In the genomic region with DNA sequence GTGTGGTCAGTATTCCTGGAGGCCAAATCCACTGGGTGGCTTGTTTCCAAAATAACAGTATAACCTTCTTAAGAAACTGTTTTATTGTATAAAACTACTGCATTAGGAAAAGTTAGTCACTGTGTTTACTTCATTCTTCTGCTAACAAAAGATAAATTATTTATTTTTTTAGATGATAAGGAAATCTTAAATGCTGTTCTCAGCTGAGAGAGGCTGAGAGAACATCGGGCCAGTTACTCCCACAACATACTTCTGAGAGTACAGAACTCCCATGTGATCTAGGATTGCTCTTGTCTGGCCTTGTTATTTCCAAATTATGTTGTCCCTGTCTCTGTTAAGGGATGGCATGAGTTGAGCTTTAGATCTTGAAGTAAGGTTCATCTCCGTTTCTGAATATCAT, we compare ENCODE assay signal across 13 cellular contexts.
A peak's percentile ranks its signal among the peaks of the same experiment; 100 is the strongest.
DNase-seq lines count a peak whose midpoint lies in the region; ATAC-seq and TF ChIP-seq lines count a peak whose summit lies in the region.
"Had no signal": no experiment of that assay in that cellular context is flagged by ENCODE, and none has a peak within 500 bp of the region (broad histone marks: within the 10 kb centered on the region; RNA-seq: fewer than 3 reads in every experiment).

No MANE protein-coding gene starts in this region.

- in situ Hi-C loops in brain microvascular endothelial cell (cut with HindIII; ENCODE audit: low pct_ligation_motif_present, low sequenced_read_pairs) = no loop called here

- DNase-seq in M059J (ENCODE audit: low read depth) (peak; percentile 40), brain microvascular endothelial cell (peak; percentile 23), fibroblast of the aortic adventitia (ENCODE audit: low read depth) (peak; percentile 64), AG08396 (ENCODE audit: low spot score) (no peak), midbrain (lab: John Stamatoyannopoulos, UW) (no peak)
- DNase-seq: COR-L47, Kasumi-1, NCI-H1417 treated with DMSO at 0.1 percent for 48 hours, NCI-H2029, NCI-H510A treated with DMSO at 0.1 percent for 48 hours had no signal

- TF ChIP-seq CTCF in brain microvascular endothelial cell (IDR thresholded peaks at IDR 0.05; ENCODE audit: low read depth, low read length, missing control alignments) = no peak
- no peak for TF ChIP-seq CTCF in fibroblast of the aortic adventitia (IDR thresholded peaks at IDR 0.05; ENCODE audit: insufficient read depth, low read length)

- H3K27me3 ChIP-seq in brain microvascular endothelial cell (replicated peaks) = no peaks in the 10 kb centered on the region

- ATAC-seq in GM19467 (IDR thresholded peaks at IDR 0.05; ENCODE audit: unreplicated experiment) = no peak

- no peak overlapping the region for H3K4me3 ChIP-seq in brain microvascular endothelial cell (ENCODE audit: low read depth, low read length)
- H3K4me3 ChIP-seq in fibroblast of the aortic adventitia (ENCODE audit: low read depth, low read length) = no peak overlapping the region
- H3K4me3 ChIP-seq: HAP-1 had no signal

- H3K27ac ChIP-seq in brain microvascular endothelial cell (no peak overlapping the region), temporal lobe (ENCODE audit: low read depth, low read length) (peak overlapping the region; percentile 36)

- H3K36me3 ChIP-seq in brain microvascular endothelial cell (replicated peaks) = no peaks in the 10 kb centered on the region
- H3K36me3 ChIP-seq: HAP-1 had no signal

Comparison
In these comparisons a context has a peak if more than half of its experiments do, and no peak if none do; other contexts are left out.
1. DNase-seq: peak in M059J (single experiment), brain microvascular endothelial cell (single experiment) and fibroblast of the aortic adventitia (single experiment); none in AG08396 (single experiment) and midbrain (single experiment).